ENCODE assay signal across 12 cellular contexts in genomic region chr2:240925576-240926515, GRCh38. TPM values are rescaled to one million over a fixed set of nuclear protein-coding genes. Genes with fewer than 3 reads are reported as not detected.
DNase-seq lines count a peak whose midpoint lies in the region; ATAC-seq and TF ChIP-seq lines count a peak whose summit lies in the region.
"Had no signal": no experiment of that assay in that cellular context is flagged by ENCODE, and none has a peak within 500 bp of the region (broad histone marks: within the 10 kb centered on the region; RNA-seq: fewer than 3 reads in every experiment).

No MANE protein-coding gene starts in this region.

- H3K4me1 Mint-ChIP-seq in T-helper 17 cell: peaks cover 2% of the 10 kb centered on the region
- H3K4me1 Mint-ChIP-seq in progenitor cell of endocrine pancreas (ENCODE audit: low read depth): no peaks in the 10 kb centered on the region

- peaks cover 11% of the 10 kb centered on the region for H3K27me3 ChIP-seq in left ventricle myocardium inferior (ENCODE audit: low read depth)

- no peak overlapping the region for H3K4me3 Mint-ChIP-seq in T-helper 17 cell
- no peak overlapping the region for H3K4me3 Mint-ChIP-seq in progenitor cell of endocrine pancreas (ENCODE audit: low read depth)
- H3K4me3 Mint-ChIP-seq: T-helper 2 cell treated with Interferon-gamma antibody and Interleukin-4, amounts not matched to agents 5 μg/mL and 100 μg/mL, for 36 hours had no signal

- H3K9me3 ChIP-seq in T-helper 17 cell (ENCODE audit: control insufficient read depth, low read length, poor library complexity, severe bottlenecking) (no peaks in the 10 kb centered on the region), left ventricle myocardium inferior (replicated peaks) (peaks cover 14% of the 10 kb centered on the region)

- ATAC-seq in T-helper 17 cell: peak; percentile 23
- ATAC-seq in HG02610 (IDR thresholded peaks at IDR 0.05; ENCODE audit: unreplicated experiment): no peak
- no peak for ATAC-seq in GM19035 (IDR thresholded peaks at IDR 0.05; ENCODE audit: unreplicated experiment)
- ATAC-seq in HG03460 (IDR thresholded peaks at IDR 0.05; ENCODE audit: unreplicated experiment): no peak
- ATAC-seq in GM19324 (IDR thresholded peaks at IDR 0.05; ENCODE audit: low FRiP score, unreplicated experiment): no peak

- H3K4me3 ChIP-seq in left ventricle myocardium inferior: no peak overlapping the region

- no peak overlapping the region for H3K27ac ChIP-seq in left ventricle myocardium inferior (replicated peaks)
- H3K27ac ChIP-seq: foreskin keratinocyte had no signal

- H3K27ac Mint-ChIP-seq in T-helper 17 cell (no peak overlapping the region), progenitor cell of endocrine pancreas (no peak overlapping the region)
- H3K27ac Mint-ChIP-seq: T-helper 2 cell treated with Interferon-gamma antibody and Interleukin-4, amounts not matched to agents 5 μg/mL and 100 μg/mL, for 36 hours had no signal

- TF ChIP-seq CTCF in left ventricle myocardium inferior (IDR thresholded peaks at IDR 0.05; ENCODE audit: borderline replicate concordance): no peak
- no peak for TF ChIP-seq CTCF in progenitor cell of endocrine pancreas (IDR thresholded peaks at IDR 0.05; ENCODE audit: unreplicated experiment)

- H3K4me1 ChIP-seq in left ventricle myocardium inferior: peaks cover 10% of the 10 kb centered on the region

- no peaks in the 10 kb centered on the region for H3K36me3 ChIP-seq in left ventricle myocardium inferior

- H3K9me3 Mint-ChIP-seq in progenitor cell of endocrine pancreas (ENCODE audit: low read depth): no peaks in the 10 kb centered on the region
- H3K9me3 Mint-ChIP-seq: T-helper 2 cell treated with Interferon-gamma antibody and Interleukin-4, amounts not matched to agents 5 μg/mL and 100 μg/mL, for 36 hours had no signal

- intact Hi-C loops in left ventricle myocardium inferior (cut with micrococcal nuclease): no loop called here

- H3K27me3 Mint-ChIP-seq in T-helper 17 cell (peaks cover 13% of the 10 kb centered on the region), progenitor cell of endocrine pancreas (peaks cover 17% of the 10 kb centered on the region)

- DNase-seq in DMS53 (lab: John Stamatoyannopoulos, UW) (peak; percentile 86), T-helper 17 cell (peak in 2 of 3 donors; percentile 7 to 17), left ventricle myocardium inferior (peak; percentile 11), progenitor cell of endocrine pancreas (ENCODE audit: low spot score, unreplicated experiment) (peak; percentile 8)
- DNase-seq: foreskin keratinocyte, NCI-H1417 treated with DMSO at 0.1 percent for 48 hours had no signal

- no peaks in the 10 kb centered on the region for H3K36me3 Mint-ChIP-seq in T-helper 17 cell (ENCODE audit: low read depth)
- no peaks in the 10 kb centered on the region for H3K36me3 Mint-ChIP-seq in progenitor cell of endocrine pancreas (ENCODE audit: insufficient read depth)

RNA-seq across cellular contexts. Expression of gene CROCC2, which starts 19.7 kb away (rescaled TPM):
- not detected for total RNA-seq in T-helper 17 cell
- not detected for total RNA-seq in left ventricle myocardium inferior
- total RNA-seq in progenitor cell of endocrine pancreas: 0.36 and 0.40 TPM in 2 replicates
- total RNA-seq: foreskin keratinocyte, HT-29 had no signal

RNA-seq across cellular contexts. Expression of gene MAB21L4, which starts 29.9 kb away (rescaled TPM):
- total RNA-seq in T-helper 17 cell (not detected), left ventricle myocardium inferior (not detected), progenitor cell of endocrine pancreas (9.7 and 12.5 TPM in 2 replicates)

RNA-seq across cellular contexts. Expression of gene AGXT, which starts 57.2 kb away (rescaled TPM):
- total RNA-seq in T-helper 17 cell (not detected), left ventricle myocardium inferior (not detected), progenitor cell of endocrine pancreas (1.0 and 1.2 TPM in 2 replicates)
- total RNA-seq: foreskin keratinocyte had no signal

Comparison
In these comparisons a context has a peak if more than half of its experiments do, and no peak if none do; other contexts are left out.
1. DNase-seq: peak in every context shown above with its lines; median percentile 86 in DMS53; 12 in T-helper 17 cell; 11 in left ventricle myocardium inferior; 8 in progenitor cell of endocrine pancreas.
2. RNA of gene MAB21L4, which starts 29.9 kb away (total RNA-seq): 9.7 to 12.5 TPM in progenitor cell of endocrine pancreas; not detected in T-helper 17 cell and not detected in left ventricle myocardium inferior (single experiment); every median in the first group is over 10 times any median in the second.